In genomic region chr5:120055858-120056257, GRCh38 we compare ENCODE assay signal across 11 cellular contexts.
A peak's percentile ranks its signal among the peaks of the same experiment; 100 is the strongest.
DNase-seq lines count a peak whose midpoint lies in the region; ATAC-seq and TF ChIP-seq lines count a peak whose summit lies in the region.
"Had no signal": no experiment of that assay in that cellular context is flagged by ENCODE, and none has a peak within 500 bp of the region (broad histone marks: within the 10 kb centered on the region; RNA-seq: fewer than 3 reads in every experiment).

No MANE protein-coding gene starts in this region.

- no peak overlapping the region for H3K27ac ChIP-seq in adrenal gland
- H3K27ac ChIP-seq: SJCRH30 had no signal

- intact Hi-C loops in adrenal gland (cut with DNase I), result no loop called here

- DNase-seq in AG09309 (ENCODE audit: low read depth) (peak; percentile 44), HFF-Myc (ENCODE audit: extremely low read depth, low read depth) (peak; percentile 16), adrenal gland (peak in 6 of 7 donors; percentile 9 to 51 (median 20)), immature natural killer cell (peak in 2 of 3 donors; percentile 1 to 2), amygdala (lab: John Stamatoyannopoulos, UW) (no peak), WTC11 (ENCODE audit: low spot score) (no peak)
- DNase-seq: mesendoderm had no signal

- 88 to 89% (median 89%) methylated on average over 2 of the region's 2 CpGs for WGBS in adrenal gland, 4 donors

- no peaks in the 10 kb centered on the region for H3K9me3 ChIP-seq in adrenal gland (replicated peaks in 1 of 3)
- H3K9me3 ChIP-seq: SJCRH30 had no signal

- H3K27me3 Mint-ChIP-seq in immature natural killer cell (ENCODE audit: low read depth in 3 of 3) (no peaks in the 10 kb centered on the region), WTC11 (ENCODE audit: low read depth) (no peaks in the 10 kb centered on the region)
- H3K27me3 Mint-ChIP-seq in activated T-helper 17 cell treated with anti-CD3 and anti-CD28 coated beads, Interleukin-2, amount 50 U/mL, for 72 hours, result no peaks in the 10 kb centered on the region
- H3K27me3 Mint-ChIP-seq: activated naive CD4-positive, alpha-beta T cell treated with anti-CD3 and anti-CD28 coated beads, Interleukin-2, amount 50 U/mL, for 24 hours had no signal

- peaks cover 0 to 4% (median 0%) of the 10 kb centered on the region in 6 donors for H3K9me3 Mint-ChIP-seq in immature natural killer cell
- H3K9me3 Mint-ChIP-seq in activated T-helper 17 cell treated with anti-CD3 and anti-CD28 coated beads, Interleukin-2, amount 50 U/mL, for 72 hours, result peaks cover 8% of the 10 kb centered on the region
- no peaks in the 10 kb centered on the region for H3K9me3 Mint-ChIP-seq in WTC11

- H3K4me1 ChIP-seq in adrenal gland (replicated peaks in 1 of 2), result no peaks in the 10 kb centered on the region
- H3K4me1 ChIP-seq: SJCRH30 had no signal

- no peak for TF ChIP-seq POLR2A in adrenal gland (IDR thresholded peaks at IDR 0.05)

- no peaks in the 10 kb centered on the region for H3K36me3 Mint-ChIP-seq in immature natural killer cell
- no peaks in the 10 kb centered on the region for H3K36me3 Mint-ChIP-seq in activated T-helper 17 cell treated with anti-CD3 and anti-CD28 coated beads, Interleukin-2, amount 50 U/mL, for 72 hours (ENCODE audit: low read depth)
- no peaks in the 10 kb centered on the region for H3K36me3 Mint-ChIP-seq in WTC11
- H3K36me3 Mint-ChIP-seq: activated naive CD4-positive, alpha-beta T cell treated with anti-CD3 and anti-CD28 coated beads, Interleukin-2, amount 50 U/mL, for 24 hours had no signal

- CTCF ChIA-PET in WTC11 (lab: Charles Lee), result no interaction called here

- TF ChIP-seq CTCF in AG09309 (IDR thresholded peaks at IDR 0.05; ENCODE audit: control insufficient read depth, insufficient read depth, low read depth, low read length, missing control alignments) (peak; percentile 55), HFF-Myc (IDR thresholded peaks at IDR 0.05; ENCODE audit: low read depth, low read length, missing control alignments) (peak; percentile 27), adrenal gland (IDR thresholded peaks at IDR 0.05) (peak in 5 of 6 experiments; percentile 7 to 47 (median 32)), WTC11 (IDR thresholded peaks at IDR 0.05) (no peak)

- H3K27ac Mint-ChIP-seq in immature natural killer cell, result no peak overlapping the region
- H3K27ac Mint-ChIP-seq in activated T-helper 17 cell treated with anti-CD3 and anti-CD28 coated beads, Interleukin-2, amount 50 U/mL, for 72 hours, result no peak overlapping the region
- no peak overlapping the region for H3K27ac Mint-ChIP-seq in WTC11
- H3K27ac Mint-ChIP-seq: activated naive CD4-positive, alpha-beta T cell treated with anti-CD3 and anti-CD28 coated beads, Interleukin-2, amount 50 U/mL, for 24 hours had no signal

- H3K4me1 Mint-ChIP-seq in immature natural killer cell (no peaks in the 10 kb centered on the region), WTC11 (no peaks in the 10 kb centered on the region)
- no peaks in the 10 kb centered on the region for H3K4me1 Mint-ChIP-seq in activated T-helper 17 cell treated with anti-CD3 and anti-CD28 coated beads, Interleukin-2, amount 50 U/mL, for 72 hours
- H3K4me1 Mint-ChIP-seq: activated naive CD4-positive, alpha-beta T cell treated with anti-CD3 and anti-CD28 coated beads, Interleukin-2, amount 50 U/mL, for 24 hours had no signal

- no peak overlapping the region for H3K4me3 ChIP-seq in AG09309 (ENCODE audit: control insufficient read depth, low read depth, low read length)
- H3K4me3 ChIP-seq in HFF-Myc (replicated peaks; ENCODE audit: low read depth, low read length), result no peak overlapping the region
- H3K4me3 ChIP-seq in adrenal gland, result no peak overlapping the region
- H3K4me3 ChIP-seq: SJCRH30 had no signal

- ATAC-seq in HG03135 (IDR thresholded peaks at IDR 0.05; ENCODE audit: unreplicated experiment), result no peak
- no peak for ATAC-seq in activated T-helper 17 cell treated with anti-CD3 and anti-CD28 coated beads, Interleukin-2, amount 50 U/mL, for 72 hours (replicated peaks)
- no peak for ATAC-seq in WTC11

- H3K27me3 ChIP-seq in adrenal gland, result no peaks in the 10 kb centered on the region
- H3K27me3 ChIP-seq: SJCRH30 had no signal

- H3K36me3 ChIP-seq in adrenal gland (replicated peaks in 1 of 2), result no peaks in the 10 kb centered on the region
- H3K36me3 ChIP-seq: SJCRH30 had no signal

- H3K4me3 Mint-ChIP-seq in immature natural killer cell (no peak overlapping the region), WTC11 (no peak overlapping the region)
- H3K4me3 Mint-ChIP-seq in activated T-helper 17 cell treated with anti-CD3 and anti-CD28 coated beads, Interleukin-2, amount 50 U/mL, for 72 hours, result no peak overlapping the region
- H3K4me3 Mint-ChIP-seq: activated naive CD4-positive, alpha-beta T cell treated with anti-CD3 and anti-CD28 coated beads, Interleukin-2, amount 50 U/mL, for 24 hours had no signal

- POLR2A ChIA-PET in WTC11 (lab: Charles Lee), result no interaction called here

TF ChIP-seq in WTC11, 78 proteins besides CTCF, POLR2A, EP300 and RAD21:
- TF ChIP-seq GABPB1 (CRISPR knock-in tag; IDR thresholded peaks at IDR 0.05) (no peak), ZNF416 (CRISPR knock-in tag; IDR thresholded peaks at IDR 0.05) (no peak), MLX (CRISPR knock-in tag; IDR thresholded peaks at IDR 0.05) (no peak), ZNF671 (CRISPR knock-in tag; IDR thresholded peaks at IDR 0.05) (no peak), NR3C1 (CRISPR knock-in tag; conservative IDR thresholded peaks at IDR 0.05; ENCODE audit: low read depth) (no peak), ZNF396 (CRISPR knock-in tag; IDR thresholded peaks at IDR 0.05; ENCODE audit: borderline replicate concordance) (no peak), JUN (CRISPR knock-in tag; IDR thresholded peaks at IDR 0.05) (no peak)
- TF ChIP-seq, protein P1, sequence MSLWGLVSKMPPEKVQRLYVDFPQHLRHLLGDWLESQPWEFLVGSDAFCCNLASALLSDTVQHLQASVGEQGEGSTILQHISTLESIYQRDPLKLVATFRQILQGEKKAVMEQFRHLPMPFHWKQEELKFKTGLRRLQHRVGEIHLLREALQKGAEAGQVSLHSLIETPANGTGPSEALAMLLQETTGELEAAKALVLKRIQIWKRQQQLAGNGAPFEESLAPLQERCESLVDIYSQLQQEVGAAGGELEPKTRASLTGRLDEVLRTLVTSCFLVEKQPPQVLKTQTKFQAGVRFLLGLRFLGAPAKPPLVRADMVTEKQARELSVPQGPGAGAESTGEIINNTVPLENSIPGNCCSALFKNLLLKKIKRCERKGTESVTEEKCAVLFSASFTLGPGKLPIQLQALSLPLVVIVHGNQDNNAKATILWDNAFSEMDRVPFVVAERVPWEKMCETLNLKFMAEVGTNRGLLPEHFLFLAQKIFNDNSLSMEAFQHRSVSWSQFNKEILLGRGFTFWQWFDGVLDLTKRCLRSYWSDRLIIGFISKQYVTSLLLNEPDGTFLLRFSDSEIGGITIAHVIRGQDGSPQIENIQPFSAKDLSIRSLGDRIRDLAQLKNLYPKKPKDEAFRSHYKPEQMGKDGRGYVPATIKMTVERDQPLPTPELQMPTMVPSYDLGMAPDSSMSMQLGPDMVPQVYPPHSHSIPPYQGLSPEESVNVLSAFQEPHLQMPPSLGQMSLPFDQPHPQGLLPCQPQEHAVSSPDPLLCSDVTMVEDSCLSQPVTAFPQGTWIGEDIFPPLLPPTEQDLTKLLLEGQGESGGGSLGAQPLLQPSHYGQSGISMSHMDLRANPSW (CRISPR knock-in tag; conservative IDR thresholded peaks at IDR 0.05; ENCODE audit: low read depth), result no peak

Comparison
In these comparisons a context has a peak if more than half of its experiments do, and no peak if none do; other contexts are left out.
1. DNase-seq: peak in AG09309 (single experiment), HFF-Myc (single experiment), adrenal gland (6 of 7) and immature natural killer cell (2 of 3); none in amygdala (0 of 56) and WTC11 (single experiment).